9 cellular contexts compared by ENCODE assay signal in the genomic region with DNA sequence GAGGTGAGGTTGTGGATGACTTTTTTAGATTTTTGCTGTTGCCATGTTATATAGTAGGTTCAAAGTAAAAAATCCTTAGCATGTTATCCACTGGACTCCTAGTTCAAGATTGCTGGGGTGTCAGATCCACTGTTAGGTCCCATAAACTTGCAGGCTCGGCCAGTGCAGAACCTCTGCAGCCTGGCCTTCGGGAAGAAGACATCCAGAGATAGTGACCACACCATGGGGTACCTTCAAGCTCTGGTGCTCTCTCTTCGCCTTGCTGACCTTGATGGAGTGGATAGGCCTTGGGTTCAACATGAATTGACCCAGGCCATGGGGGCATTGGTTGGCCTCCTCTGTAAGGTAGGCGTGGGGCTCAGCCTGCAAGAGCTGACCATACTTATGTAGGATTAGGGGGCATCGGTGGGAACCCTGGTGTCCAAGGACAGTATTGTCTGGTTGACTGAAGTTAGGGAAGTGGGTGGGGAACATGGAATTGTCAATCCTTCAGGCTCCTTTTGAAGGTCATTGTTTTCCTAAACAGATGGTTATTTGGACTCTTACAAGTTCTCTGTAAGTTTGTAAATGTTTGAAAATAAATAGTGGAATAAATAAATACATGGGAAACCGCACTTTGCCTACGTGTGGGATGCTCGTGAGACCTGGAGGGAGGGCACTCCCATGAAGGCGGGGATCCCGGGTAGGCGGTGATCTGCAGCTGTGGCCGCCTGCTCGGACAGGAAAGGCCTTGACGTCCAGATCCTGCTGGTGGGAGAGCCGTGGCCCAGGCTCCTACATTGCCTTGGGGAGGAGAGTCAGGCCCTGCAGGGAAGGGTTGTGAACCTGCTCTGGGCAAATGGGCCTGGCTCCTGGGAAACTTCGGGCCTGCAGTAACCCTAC. TPM values are rescaled to one million over a fixed set of nuclear protein-coding genes. Genes with fewer than 3 reads are reported as not detected.
A peak's percentile ranks its signal among the peaks of the same experiment; 100 is the strongest.
DNase-seq lines count a peak whose midpoint lies in the region; ATAC-seq and TF ChIP-seq lines count a peak whose summit lies in the region.
"Had no signal": no experiment of that assay in that cellular context is flagged by ENCODE, and none has a peak within 500 bp of the region (broad histone marks: within the 10 kb centered on the region; RNA-seq: fewer than 3 reads in every experiment).

No MANE protein-coding gene starts in this region.

- H3K9me3 Mint-ChIP-seq in MCF 10A (ENCODE audit: unreplicated experiment): no peaks in the 10 kb centered on the region
- H3K9me3 Mint-ChIP-seq in chondrocyte (ENCODE audit: low read depth): no peaks in the 10 kb centered on the region

- BruUV-seq in MCF 10A (replicated peaks; lab: Mats Ljungman, UMichigan): no TSS peak

- H3K27ac ChIP-seq in breast epithelium: peak overlapping the region; percentile 29 to 78
- peak overlapping the region; percentile 43 for H3K27ac ChIP-seq in muscle layer of duodenum (ENCODE audit: low read length)
- no peak overlapping the region for H3K27ac ChIP-seq in aorta (ENCODE audit: low read depth in 1 of 2, low read length in 2 of 2)

- POLR2A ChIA-PET in MCF 10A (lab: Yijun Ruan, JAX): interaction anchor here (1.0 to 1.4 kb wide), 2 partner anchors 24 to 35 kb away, joined by 3 to 5 read pairs; no protein-coding TSS in a partner anchor

- no peak for DNase-seq in breast epithelium (ENCODE audit: low spot score in 2 of 2)
- no peak for DNase-seq in MCF 10A (ENCODE audit: unreplicated experiment)
- peak; percentile 70 for DNase-seq in chondrocyte (ENCODE audit: low spot score)
- DNase-seq in aorta: peak; percentile 49 to 77
- no peak for DNase-seq in NCI-H2171 (lab: John Stamatoyannopoulos, UW)
- DNase-seq in NCI-H1092 (lab: John Stamatoyannopoulos, UW): no peak
- DNase-seq: BE2C had no signal

- CTCF ChIA-PET in MCF 10A (lab: Yijun Ruan, JAX): interaction anchor here (0.9 kb wide), 1 partner anchor 64 kb away, joined by 5 read pairs; no protein-coding TSS in a partner anchor

- TF ChIP-seq CTCF in breast epithelium (IDR thresholded peaks at IDR 0.05) (no peak), MCF 10A (IDR thresholded peaks at IDR 0.05; ENCODE audit: unreplicated experiment) (no peak), chondrocyte (IDR thresholded peaks at IDR 0.05) (no peak)

- H3K27me3 ChIP-seq in breast epithelium: no peaks in the 10 kb centered on the region
- H3K27me3 ChIP-seq in muscle layer of duodenum (ENCODE audit: low read depth, low read length): no peaks in the 10 kb centered on the region
- H3K27me3 ChIP-seq in aorta (ENCODE audit: control insufficient read depth in 1 of 2, insufficient read depth in 2 of 2, low read length in 1 of 2): no peaks in the 10 kb centered on the region
- H3K27me3 ChIP-seq: BE2C had no signal

- ATAC-seq in aorta (ENCODE audit: low FRiP score): no peak
- ATAC-seq in GM19395 (IDR thresholded peaks at IDR 0.05; ENCODE audit: unreplicated experiment): no peak

- H3K4me1 Mint-ChIP-seq in MCF 10A (ENCODE audit: insufficient read depth, unreplicated experiment): peaks cover 37% of the 10 kb centered on the region
- H3K4me1 Mint-ChIP-seq in chondrocyte (ENCODE audit: low read depth): peaks cover 42% of the 10 kb centered on the region

- no peaks in the 10 kb centered on the region for H3K27me3 Mint-ChIP-seq in MCF 10A (ENCODE audit: insufficient read depth, unreplicated experiment)
- H3K27me3 Mint-ChIP-seq in chondrocyte (ENCODE audit: low read depth): no peaks in the 10 kb centered on the region

- peaks cover 11 to 14% of the 10 kb centered on the region in 2 donors for H3K4me1 ChIP-seq in breast epithelium
- H3K4me1 ChIP-seq in muscle layer of duodenum (ENCODE audit: control insufficient read depth in 1 of 2, insufficient read depth in 2 of 2, low read length in 2 of 2): peaks cover 36 to 48% of the 10 kb centered on the region in 2 donors
- peaks cover 4 to 8% of the 10 kb centered on the region in 2 donors for H3K4me1 ChIP-seq in aorta (ENCODE audit: control insufficient read depth in 1 of 2, insufficient read depth in 2 of 2, low read length in 2 of 2)

- H3K9me3 ChIP-seq in breast epithelium: no peaks in the 10 kb centered on the region
- no peaks in the 10 kb centered on the region for H3K9me3 ChIP-seq in muscle layer of duodenum (ENCODE audit: control insufficient read depth in 1 of 2, low read length in 2 of 2)
- no peaks in the 10 kb centered on the region for H3K9me3 ChIP-seq in aorta (ENCODE audit: control insufficient read depth, low read length)
- H3K9me3 ChIP-seq: BE2C had no signal

- 94% methylated on average over 16 of the region's 16 CpGs for WGBS in aorta, 2 donors

- no peak for TF ChIP-seq POLR2A in breast epithelium (IDR thresholded peaks at IDR 0.05)

- H3K36me3 Mint-ChIP-seq in MCF 10A (ENCODE audit: insufficient read depth, unreplicated experiment): no peaks in the 10 kb centered on the region
- no peaks in the 10 kb centered on the region for H3K36me3 Mint-ChIP-seq in chondrocyte (ENCODE audit: low read depth)

- no peaks in the 10 kb centered on the region for H3K36me3 ChIP-seq in breast epithelium
- H3K36me3 ChIP-seq in muscle layer of duodenum (ENCODE audit: control insufficient read depth in 1 of 2, insufficient read depth in 2 of 2, low read length in 2 of 2): no peaks in the 10 kb centered on the region
- H3K36me3 ChIP-seq in aorta (ENCODE audit: control insufficient read depth in 1 of 2, insufficient read depth in 2 of 2, low read length in 1 of 2): no peaks in the 10 kb centered on the region
- H3K36me3 ChIP-seq: BE2C had no signal

- H3K27ac Mint-ChIP-seq in MCF 10A (ENCODE audit: low read depth, unreplicated experiment): no peak overlapping the region
- no peak overlapping the region for H3K27ac Mint-ChIP-seq in chondrocyte (ENCODE audit: unreplicated experiment)

- intact Hi-C loops in breast epithelium (cut with DNase I; ENCODE audit: low total_unique reads) (no loop called here), MCF 10A (cut with micrococcal nuclease) (no loop called here), aorta (cut with DNase I) (loop anchor here in 1 of 2 donors (5.0 kb wide), 2 partner anchors 35 to 40 kb away; a partner anchor contains a TSS)

- H3K4me3 ChIP-seq in breast epithelium: no peak overlapping the region
- no peak overlapping the region for H3K4me3 ChIP-seq in muscle layer of duodenum (ENCODE audit: low read depth in 1 of 2, low read length in 2 of 2)
- no peak overlapping the region for H3K4me3 ChIP-seq in aorta (ENCODE audit: low read length in 2 of 2)

- H3K4me3 Mint-ChIP-seq in MCF 10A (ENCODE audit: unreplicated experiment): no peak overlapping the region
- H3K4me3 Mint-ChIP-seq in chondrocyte (ENCODE audit: unreplicated experiment): no peak overlapping the region

RNA-seq across cellular contexts. Expression of a gene that starts 37.1 kb away (rescaled TPM):
- total RNA-seq in breast epithelium (10 to 100 TPM; 25.3 to 44.6 (median 35.1) TPM), MCF 10A (2022) (62.2 and 77.9 TPM in 2 replicates), chondrocyte (28.4 to 44.5 TPM (median 30.0 TPM) in 3 replicates), aorta (100 to 1,000 TPM; 113 to 120 TPM)
- polyA plus RNA-seq in aorta: 10 to 100 TPM in 1 of 2 donors, 1 to 10 TPM in 1; 5.3 to 30.1 TPM

Comparison
In these comparisons a context has a peak if more than half of its experiments do, and no peak if none do; other contexts are left out.
1. DNase-seq: peak in chondrocyte (single experiment) and aorta (2 of 2); none in breast epithelium (0 of 2), MCF 10A (single experiment), NCI-H2171 (single experiment) and NCI-H1092 (single experiment).
2. H3K27ac ChIP-seq: peak in breast epithelium (2 of 2) and muscle layer of duodenum (single experiment); none in aorta (0 of 2).